In the genomic region with DNA sequence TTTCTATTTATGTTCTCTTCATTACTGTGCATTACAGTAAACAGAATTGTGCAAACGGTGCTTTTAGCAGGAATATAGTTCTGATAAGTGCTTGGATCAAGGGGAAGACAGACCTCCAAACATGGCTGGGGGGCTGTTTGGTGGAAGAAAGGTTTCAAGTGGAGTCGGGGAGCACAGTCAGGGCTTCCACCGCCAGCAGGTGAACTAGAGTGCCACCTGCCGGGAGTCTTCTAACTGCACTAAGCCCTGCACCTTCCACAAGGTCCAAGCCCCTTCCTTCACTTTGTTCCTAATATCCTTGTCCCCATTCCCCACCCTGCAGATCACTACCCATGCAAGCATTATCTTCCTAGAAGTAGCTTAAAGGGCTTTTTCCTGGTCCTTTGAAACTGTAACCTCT, we compare ENCODE assay signal across 9 cellular contexts. TPM values are rescaled to one million over a fixed set of nuclear protein-coding genes. Genes with fewer than 3 reads are reported as not detected.
DNase-seq lines count a peak whose midpoint lies in the region; ATAC-seq, FAIRE-seq and TF ChIP-seq lines count a peak whose summit lies in the region.
"Had no signal": no experiment of that assay in that cellular context is flagged by ENCODE, and none has a peak within 500 bp of the region (broad histone marks: within the 10 kb centered on the region; RNA-seq: fewer than 3 reads in every experiment).

No MANE protein-coding gene starts in this region.

- no peak for FAIRE-seq in A549 (lab: Jason Lieb, UNC)

- DNase-seq in A549 (ENCODE audit: low read depth in 1 of 2, low spot score in 1 of 2) (peak; percentile 49 to 58), NCI-H748 treated with DMSO at 0.1 percent for 48 hours (lab: John Stamatoyannopoulos, UW) (peak; percentile 42), epithelial cell of proximal tubule (ENCODE audit: low read depth) (no peak), NCI-H2171 treated with DMSO at 0.1 percent for 48 hours (lab: John Stamatoyannopoulos, UW) (no peak)
- DNase-seq in naive thymus-derived CD4-positive, alpha-beta T cell = no peak
- no peak for DNase-seq in effector memory CD8-positive, alpha-beta T cell
- DNase-seq: activated CD4-positive, CD25-positive, alpha-beta regulatory T cell had no signal

- H3K4me1 ChIP-seq in A549 = peaks cover 37% of the 10 kb centered on the region
- no peaks in the 10 kb centered on the region for H3K4me1 ChIP-seq in naive thymus-derived CD4-positive, alpha-beta T cell (ENCODE audit: control insufficient read depth in 2 of 2, insufficient read depth in 2 of 2, low read length in 2 of 2)

- 3% methylated on average over 4 of the region's 4 CpGs for WGBS in A549 (ENCODE audit: missing lambda C conversion rate)

- H3K27ac Mint-ChIP-seq in naive thymus-derived CD4-positive, alpha-beta T cell = no peak overlapping the region
- no peak overlapping the region for H3K27ac Mint-ChIP-seq in effector memory CD8-positive, alpha-beta T cell

- TF ChIP-seq CTCF in A549 (IDR thresholded peaks at IDR 0.05) = peak; percentile 60
- peak; percentile 93 for TF ChIP-seq CTCF in GM12872 (IDR thresholded peaks at IDR 0.05; ENCODE audit: insufficient read depth, low read depth, low read length)
- TF ChIP-seq CTCF in epithelial cell of proximal tubule (conservative IDR thresholded peaks at IDR 0.05; ENCODE audit: low read depth, low read length) = peak; percentile 75

- H3K27me3 ChIP-seq in naive thymus-derived CD4-positive, alpha-beta T cell (ENCODE audit: control insufficient read depth in 2 of 2, insufficient read depth in 2 of 2, low read length in 2 of 2) = peaks cover 0 to 12% of the 10 kb centered on the region in 2 donors

- CTCF ChIA-PET in A549 (lab: Yijun Ruan, JAX) = interaction anchor here (0.7 to 1.9 kb wide), 19 partner anchors 8 to 699 kb away, joined by 3 to 7 read pairs (median 4); no protein-coding TSS in a partner anchor
- CTCF ChIA-PET in naive thymus-derived CD4-positive, alpha-beta T cell (lab: Charles Lee) = no interaction called here

- H3K27ac ChIP-seq in A549 = peak overlapping the region; percentile 1 to 67; a peak in 4 of 6 replicates
- no peak overlapping the region for H3K27ac ChIP-seq in naive thymus-derived CD4-positive, alpha-beta T cell (ENCODE audit: low read depth, low read length)

- H3K9me3 Mint-ChIP-seq in naive thymus-derived CD4-positive, alpha-beta T cell = peaks cover 0 to 16% (median 4%) of the 10 kb centered on the region in 11 donors
- H3K9me3 Mint-ChIP-seq in effector memory CD8-positive, alpha-beta T cell = peaks cover 0 to 2% of the 10 kb centered on the region in 2 donors

- H3K4me2 ChIP-seq in A549 = peak overlapping the region; percentile 56

- peaks cover 3 to 5% (median 4%) of the 10 kb centered on the region in 7 donors for H3K4me1 Mint-ChIP-seq in naive thymus-derived CD4-positive, alpha-beta T cell
- peaks cover 0 to 4% of the 10 kb centered on the region in 2 donors for H3K4me1 Mint-ChIP-seq in effector memory CD8-positive, alpha-beta T cell (ENCODE audit: low read depth in 2 of 2)

- no peaks in the 10 kb centered on the region for H3K9me3 ChIP-seq in A549
- H3K9me3 ChIP-seq in naive thymus-derived CD4-positive, alpha-beta T cell (ENCODE audit: control insufficient read depth in 2 of 3, low read length in 3 of 3) = no peaks in the 10 kb centered on the region

- H3K4me3 ChIP-seq in A549 = no peak overlapping the region
- H3K4me3 ChIP-seq in epithelial cell of proximal tubule (ENCODE audit: low read depth, low read length) = no peak overlapping the region
- no peak overlapping the region for H3K4me3 ChIP-seq in naive thymus-derived CD4-positive, alpha-beta T cell (ENCODE audit: low read length)

- no peak for TF ChIP-seq EP300 in A549 (IDR thresholded peaks at IDR 0.05)

- peak; percentile 89 to 94 for ATAC-seq in A549
- ATAC-seq in GM19395 (IDR thresholded peaks at IDR 0.05; ENCODE audit: unreplicated experiment) = no peak
- no peak for ATAC-seq in naive thymus-derived CD4-positive, alpha-beta T cell
- no peak for ATAC-seq in effector memory CD8-positive, alpha-beta T cell (replicated peaks)

- intact Hi-C loops in naive thymus-derived CD4-positive, alpha-beta T cell (cut with micrococcal nuclease) = loop anchor here (1.0 to 5.0 kb wide), 3 partner anchors 579 to 698 kb away; no protein-coding TSS in a partner anchor

- no peaks in the 10 kb centered on the region for H3K36me3 Mint-ChIP-seq in naive thymus-derived CD4-positive, alpha-beta T cell
- H3K36me3 Mint-ChIP-seq in effector memory CD8-positive, alpha-beta T cell (ENCODE audit: insufficient read depth) = no peaks in the 10 kb centered on the region

- H3K36me3 ChIP-seq in naive thymus-derived CD4-positive, alpha-beta T cell (ENCODE audit: control insufficient read depth in 2 of 3, insufficient read depth in 3 of 3, low read length in 3 of 3) = no peaks in the 10 kb centered on the region

- POLR2A ChIA-PET in A549 (lab: Yijun Ruan, JAX) = no interaction called here
- POLR2A ChIA-PET in naive thymus-derived CD4-positive, alpha-beta T cell (lab: Charles Lee) = no interaction called here

- no peak for TF ChIP-seq POLR2A in A549 (IDR thresholded peaks at IDR 0.05; ENCODE audit: low read length)

- H3K27me3 Mint-ChIP-seq in naive thymus-derived CD4-positive, alpha-beta T cell = peaks cover 48 to 78% (median 71%) of the 10 kb centered on the region in 5 donors
- peaks cover 51 to 75% of the 10 kb centered on the region in 2 donors for H3K27me3 Mint-ChIP-seq in effector memory CD8-positive, alpha-beta T cell

- H3K4me3 Mint-ChIP-seq in naive thymus-derived CD4-positive, alpha-beta T cell = no peak overlapping the region
- H3K4me3 Mint-ChIP-seq in effector memory CD8-positive, alpha-beta T cell = no peak overlapping the region

- peak; percentile 61 to 65 for TF ChIP-seq RAD21 in A549 (conservative IDR thresholded peaks at IDR 0.05 in 1 of 2, IDR thresholded peaks at IDR 0.05 in 1 of 2)

TF ChIP-seq in A549, 52 proteins besides CTCF, POLR2A, EP300 and RAD21:
- TF ChIP-seq SMC3 (IDR thresholded peaks at IDR 0.05) (peak; percentile 62), FOSL2 (IDR thresholded peaks at IDR 0.05) (no peak), FOSL2 (CRISPR knock-in tag; IDR thresholded peaks at IDR 0.05) (no peak)

RNA-seq across cellular contexts. Expression of gene ONECUT2, which starts 11.1 kb away (rescaled TPM):
- polyA plus RNA-seq in A549 (2011; rRNA removed) (0.62 and 0.73 TPM in 2 replicates), A549 (2017; fragmentation: RNase III; extraction: RNeasy Plus Mini Kit Qiagen cat#74134 plus additional on column Dnase treatment) (0.32 to 0.47 TPM (median 0.45 TPM) in 3 replicates)
- polyA plus RNA-seq in A549 (2012; cell fraction: cytosol; rRNA removed) = 0.08 and 0.10 TPM in 2 replicates
- 0.16 and 0.19 TPM in 2 replicates for polyA plus RNA-seq in A549 (2012; cell fraction: nucleus; rRNA removed)
- polyA minus RNA-seq in A549 (2011; rRNA and poly(A)+ RNA removed) = 0.91 and 1.6 TPM in 2 replicates
- under 0.01 and 0.06 TPM in 2 replicates for total RNA-seq in epithelial cell of proximal tubule
- not detected for total RNA-seq in naive thymus-derived CD4-positive, alpha-beta T cell
- polyA plus RNA-seq in naive thymus-derived CD4-positive, alpha-beta T cell = not detected

Comparison
In these comparisons a context has a peak if more than half of its experiments do, and no peak if none do; other contexts are left out.
1. ATAC-seq: peak in A549 (2 of 2); none in GM19395 (single experiment), naive thymus-derived CD4-positive, alpha-beta T cell (single experiment) and effector memory CD8-positive, alpha-beta T cell (single experiment).
2. DNase-seq: peak in A549 (2 of 2) and NCI-H748 treated with DMSO at 0.1 percent for 48 hours (single experiment); none in epithelial cell of proximal tubule (single experiment), naive thymus-derived CD4-positive, alpha-beta T cell (0 of 9), effector memory CD8-positive, alpha-beta T cell (0 of 3) and NCI-H2171 treated with DMSO at 0.1 percent for 48 hours (single experiment).
3. Peak in every context shown above with its lines, with median percentiles within 50 percentile points of each other: CTCF ChIP-seq.